Comparison of ENCODE assay signal across 18 cellular contexts in genomic region chr1:168245042-168245441, GRCh38. TPM values are rescaled to one million over a fixed set of nuclear protein-coding genes. Genes with fewer than 3 reads are reported as not detected.
DNase-seq lines count a peak whose midpoint lies in the region; ATAC-seq, FAIRE-seq and TF ChIP-seq lines count a peak whose summit lies in the region.
"Had no signal": no experiment of that assay in that cellular context is flagged by ENCODE, and none has a peak within 500 bp of the region (broad histone marks: within the 10 kb centered on the region; RNA-seq: fewer than 3 reads in every experiment).

No MANE protein-coding gene starts in this region.

- H4K20me1 ChIP-seq in HepG2 (ENCODE audit: insufficient read depth, low read length) = no peaks in the 10 kb centered on the region

- ATAC-seq in HepG2 = no peak
- no peak for ATAC-seq in right lobe of liver
- ATAC-seq in HG03175 (IDR thresholded peaks at IDR 0.05; ENCODE audit: unreplicated experiment) = no peak
- ATAC-seq in HG02798 (IDR thresholded peaks at IDR 0.05; ENCODE audit: poor library complexity, unreplicated experiment) = no peak

- BruUV-seq in HepG2 (replicated peaks; lab: Mats Ljungman, UMichigan) = TSS peak; percentile 40

- no peaks in the 10 kb centered on the region for H3K9me3 Mint-ChIP-seq in T-helper 2 cell treated with Interferon-gamma antibody and Interleukin-4, amounts not matched to agents 5 μg/mL and 100 μg/mL, for 36 hours
- H3K9me3 Mint-ChIP-seq: CD8-positive, alpha-beta memory T cell had no signal

- FAIRE-seq in HepG2 (lab: Jason Lieb, UNC) = no peak
- peak; percentile 53 for FAIRE-seq in islet of Langerhans (lab: Jason Lieb, UNC)

- H3K27ac ChIP-seq in HepG2 (ENCODE audit: extremely low read length, insufficient read depth, low read length) (no peak overlapping the region), right lobe of liver (no peak overlapping the region), testis (peak overlapping the region in 1 of 2 donors; percentile 55)
- H3K27ac ChIP-seq: SJSA1 had no signal

- no peak overlapping the region for H3K9ac ChIP-seq in HepG2 (ENCODE audit: insufficient read depth, low read depth, low read length)

- no peak overlapping the region for H2AFZ ChIP-seq in HepG2 (ENCODE audit: low read length)

- H3K27me3 Mint-ChIP-seq in T-helper 2 cell treated with Interferon-gamma antibody and Interleukin-4, amounts not matched to agents 5 μg/mL and 100 μg/mL, for 36 hours (ENCODE audit: low read depth) = no peaks in the 10 kb centered on the region
- H3K27me3 Mint-ChIP-seq: CD8-positive, alpha-beta memory T cell had no signal

- H3K79me2 ChIP-seq in HepG2 (ENCODE audit: insufficient read depth, low read length) = no peaks in the 10 kb centered on the region

- no peaks in the 10 kb centered on the region for H3K9me3 ChIP-seq in HepG2 (ENCODE audit: low read length)
- no peaks in the 10 kb centered on the region for H3K9me3 ChIP-seq in right lobe of liver
- no peaks in the 10 kb centered on the region for H3K9me3 ChIP-seq in testis
- H3K9me3 ChIP-seq: HAP-1, SJSA1 had no signal

- H3K27ac Mint-ChIP-seq in T-helper 2 cell treated with Interferon-gamma antibody and Interleukin-4, amounts not matched to agents 5 μg/mL and 100 μg/mL, for 36 hours = no peak overlapping the region

- peaks cover 12% of the 10 kb centered on the region; the same call in 1 of the 2 replicates for H3K4me1 ChIP-seq in HepG2 (ENCODE audit: insufficient read depth, low read length)
- peaks cover 0 to 6% (median 0%) of the 10 kb centered on the region in 4 donors for H3K4me1 ChIP-seq in right lobe of liver
- peaks cover 17% of the 10 kb centered on the region for H3K4me1 ChIP-seq in testis
- H3K4me1 ChIP-seq: HAP-1, SJSA1 had no signal

- no peak for TF ChIP-seq RAD21 in HepG2 (CRISPR knock-in tag; IDR thresholded peaks at IDR 0.05)

- H3K36me3 ChIP-seq in HepG2 (replicated peaks in 1 of 2; ENCODE audit: control insufficient read depth in 1 of 2, insufficient read depth in 2 of 2, low read length in 2 of 2) = peaks cover 14 to 41% of the 10 kb centered on the region in 2 experiments
- peaks cover 0 to 24% (median 8%) of the 10 kb centered on the region in 4 donors for H3K36me3 ChIP-seq in right lobe of liver
- no peaks in the 10 kb centered on the region for H3K36me3 ChIP-seq in testis (ENCODE audit: low read depth, missing control alignments)

- peaks cover 61% of the 10 kb centered on the region for H3K4me1 Mint-ChIP-seq in T-helper 2 cell treated with Interferon-gamma antibody and Interleukin-4, amounts not matched to agents 5 μg/mL and 100 μg/mL, for 36 hours (ENCODE audit: low read depth)

- peak overlapping the region; percentile 40 for H3K4me3 Mint-ChIP-seq in T-helper 2 cell treated with Interferon-gamma antibody and Interleukin-4, amounts not matched to agents 5 μg/mL and 100 μg/mL, for 36 hours

- DNase-seq in HepG2 (ENCODE audit: low spot score) (no peak), right lobe of liver (no peak), testis (no peak)
- no peak for DNase-seq in T-helper 2 cell treated with Interferon-gamma antibody and Interleukin-4, amounts not matched to agents 5 μg/mL and 100 μg/mL, for 36 hours (ENCODE audit: low spot score)
- no peak for DNase-seq in activated CD4-positive, alpha-beta T cell treated with anti-CD3 and anti-CD28 coated beads, Interleukin-2, amount 50 U/mL, for 1 hour
- DNase-seq: ACHN; C1 segment of cervical spinal cord; CD8-positive, alpha-beta memory T cell; DND-41; NCI-H1417 treated with DMSO at 0.1 percent for 48 hours; NCI-H187 treated with DMSO at 0.1 percent for 48 hours; NCI-H2227 treated with DMSO at 0.1 percent for 48 hours; NCI-H524 treated with DMSO at 0.1 percent for 48 hours had no signal

- no peak overlapping the region for H3K4me3 ChIP-seq in HepG2 (replicated peaks in 1 of 3; ENCODE audit: insufficient read depth in 1 of 3, low read depth in 2 of 3, low read length in 3 of 3)
- no peak overlapping the region for H3K4me3 ChIP-seq in right lobe of liver
- no peak overlapping the region for H3K4me3 ChIP-seq in testis
- H3K4me3 ChIP-seq: HAP-1, SJSA1 had no signal

- no peak for TF ChIP-seq CTCF in HepG2 (CRISPR knock-in tag; IDR thresholded peaks at IDR 0.05)
- no peak for TF ChIP-seq CTCF in right lobe of liver (IDR thresholded peaks at IDR 0.05)
- TF ChIP-seq CTCF in testis (IDR thresholded peaks at IDR 0.05) = no peak

- intact Hi-C loops in HepG2 (cut with micrococcal nuclease; ENCODE audit: unreplicated experiment) = no loop called here
- intact Hi-C loops in right lobe of liver (cut with DNase I) = no loop called here
- intact Hi-C loops in testis (cut with DNase I; ENCODE audit: low total_unique reads) = no loop called here

- H3K36me3 Mint-ChIP-seq in T-helper 2 cell treated with Interferon-gamma antibody and Interleukin-4, amounts not matched to agents 5 μg/mL and 100 μg/mL, for 36 hours (ENCODE audit: low read depth) = peaks cover 89% of the 10 kb centered on the region

- in situ Hi-C loops in HepG2 (cut with HindIII; ENCODE audit: extremely low pct_ligation_motif_present, low pct_unique_long_range_greater_than_20kb) = no loop called here

- POLR2A ChIA-PET in HepG2 (lab: Yijun Ruan, JAX) = no interaction called here

- 92% methylated on average over 3 of the region's 3 CpGs for whole genome bisulfite sequencing in HepG2 (ENCODE audit: low lambda C conversion rate)
- 86% methylated on average over 3 of the region's 3 CpGs for WGBS in right lobe of liver (ENCODE audit: insufficient coverage, low coverage, low lambda C conversion rate, missing lambda C conversion rate)
- 89 to 93% methylated on average over 3 of the region's 3 CpGs for WGBS in testis, 2 donors

- TF ChIP-seq POLR2A in HepG2 (IDR thresholded peaks at IDR 0.05; ENCODE audit: insufficient read depth in 1 of 2, low read depth in 2 of 2, low read length in 2 of 2) = no peak
- no peak for TF ChIP-seq POLR2A in right lobe of liver (IDR thresholded peaks at IDR 0.05)
- no peak for TF ChIP-seq POLR2A in testis (IDR thresholded peaks at IDR 0.05)

- H3K4me2 ChIP-seq in HepG2 (ENCODE audit: low read depth, low read length) = no peak overlapping the region

- H3K27me3 ChIP-seq in HepG2 (ENCODE audit: control insufficient read depth in 1 of 2, insufficient read depth in 2 of 2, low read length in 2 of 2) = no peaks in the 10 kb centered on the region
- H3K27me3 ChIP-seq in right lobe of liver = no peaks in the 10 kb centered on the region
- no peaks in the 10 kb centered on the region for H3K27me3 ChIP-seq in testis
- H3K27me3 ChIP-seq: SJSA1 had no signal

- CTCF ChIA-PET in HepG2 (lab: Yijun Ruan, JAX; ENCODE audit: low intra/inter-chr PET ratio, low total read pairs) = no interaction called here

- TF ChIP-seq EP300 in HepG2 (IDR thresholded peaks at IDR 0.05; ENCODE audit: low read depth in 2 of 2, low read length in 2 of 2) = no peak
- TF ChIP-seq EP300 in HepG2 (CRISPR knock-in tag; IDR thresholded peaks at IDR 0.05; ENCODE audit: borderline replicate concordance) = no peak

RNA-seq across cellular contexts. Expression of gene SFT2D2, which starts 19.2 kb away (rescaled TPM):
- total RNA-seq in HepG2 (2016; rRNA removed; fragmentation: Illumina TruSeq; extraction: Trizol) = 28.8 and 31.4 TPM in 2 replicates
- 3.0 and 4.6 TPM in 2 replicates for total RNA-seq in HepG2 (2016; cell fraction: cytosol; rRNA removed; fragmentation: Illumina TruSeq; extraction: Trizol; ENCODE audit: low read depth)
- 27.1 and 28.3 TPM in 2 replicates for total RNA-seq in HepG2 (2016; cell fraction: insoluble cytoplasmic fraction; rRNA removed; fragmentation: Illumina TruSeq; extraction: Trizol)
- total RNA-seq in HepG2 (2016; cell fraction: membrane; rRNA removed; fragmentation: Illumina TruSeq; extraction: Trizol) = 5.9 and 6.3 TPM in 2 replicates
- 26.1 and 28.1 TPM in 2 replicates for total RNA-seq in HepG2 (2016; cell fraction: nucleus; rRNA removed; fragmentation: Illumina TruSeq; extraction: Trizol)
- polyA plus RNA-seq in HepG2 (2011; rRNA removed) = 8.5 and 10.0 TPM in 2 replicates
- 4.8 and 7.4 TPM in 2 replicates for polyA plus RNA-seq in HepG2 (2011; cell fraction: cytosol; rRNA removed)
- polyA plus RNA-seq in HepG2 (2011; cell fraction: nucleus; rRNA removed) = 7.8 and 7.9 TPM in 2 replicates
- polyA plus RNA-seq in HepG2 (2012) = 2.2 and 3.3 TPM in 2 replicates
- polyA plus RNA-seq in HepG2 (2016; cell fraction: cytosol; fragmentation: Illumina TruSeq; extraction: Trizol; ENCODE audit: low read depth) = 0.65 and 0.66 TPM in 2 replicates
- 8.3 and 9.0 TPM in 2 replicates for polyA plus RNA-seq in HepG2 (2016; cell fraction: insoluble cytoplasmic fraction; fragmentation: Illumina TruSeq; extraction: Trizol; ENCODE audit: low read depth)
- polyA plus RNA-seq in HepG2 (2016; cell fraction: membrane; fragmentation: Illumina TruSeq; extraction: Trizol; ENCODE audit: low read depth) = 1.0 and 1.9 TPM in 2 replicates
- polyA plus RNA-seq in HepG2 (2016; cell fraction: nucleus; fragmentation: Illumina TruSeq; extraction: Trizol; ENCODE audit: insufficient read depth, low read depth) = 17.0 and 18.1 TPM in 2 replicates
- 33.6 and 104 TPM in 2 replicates for polyA minus RNA-seq in HepG2 (2011; rRNA and poly(A)+ RNA removed; ENCODE audit: low replicate concordance)
- 23.4 and 30.6 TPM in 2 replicates for polyA minus RNA-seq in HepG2 (2011; cell fraction: cytosol; rRNA and poly(A)+ RNA removed)
- 17.0 and 19.1 TPM in 2 replicates for polyA minus RNA-seq in HepG2 (2011; cell fraction: nucleus; rRNA and poly(A)+ RNA removed)
- 10 to 100 TPM; 26.5 to 35.4 (median 29.8) TPM for total RNA-seq in right lobe of liver
- total RNA-seq in testis = 10 to 100 TPM; 59.4 to 62.2 TPM
- polyA plus RNA-seq in testis (ENCODE audit: insufficient read depth, low read depth, low replicate concordance) = 34.5 TPM

RNA-seq across cellular contexts. Expression of gene TBX19, which starts 35.6 kb away (rescaled TPM):
- total RNA-seq in HepG2 (2016; rRNA removed; fragmentation: Illumina TruSeq; extraction: Trizol) (0.18 and 0.31 TPM in 2 replicates), right lobe of liver (under 1 TPM; 0.43 to 0.68 (median 0.56) TPM), testis (1 to 10 TPM; 2.7 TPM)
- total RNA-seq in HepG2 (2016; cell fraction: cytosol; rRNA removed; fragmentation: Illumina TruSeq; extraction: Trizol; ENCODE audit: low read depth) = 0.30 and 0.44 TPM in 2 replicates
- total RNA-seq in HepG2 (2016; cell fraction: insoluble cytoplasmic fraction; rRNA removed; fragmentation: Illumina TruSeq; extraction: Trizol) = 0.17 and 0.22 TPM in 2 replicates
- total RNA-seq in HepG2 (2016; cell fraction: membrane; rRNA removed; fragmentation: Illumina TruSeq; extraction: Trizol) = 0.19 and 0.24 TPM in 2 replicates
- 0.44 and 0.71 TPM in 2 replicates for total RNA-seq in HepG2 (2016; cell fraction: nucleus; rRNA removed; fragmentation: Illumina TruSeq; extraction: Trizol)
- polyA plus RNA-seq in HepG2 (2011; rRNA removed) (1.3 and 1.4 TPM in 2 replicates), testis (ENCODE audit: insufficient read depth, low read depth, low replicate concordance) (1.9 TPM)
- polyA plus RNA-seq in HepG2 (2011; cell fraction: cytosol; rRNA removed) = 0.81 and 1.0 TPM in 2 replicates
- 2.5 and 2.7 TPM in 2 replicates for polyA plus RNA-seq in HepG2 (2011; cell fraction: nucleus; rRNA removed)
- 0.99 and 1.1 TPM in 2 replicates for polyA plus RNA-seq in HepG2 (2012)
- polyA plus RNA-seq in HepG2 (2016; cell fraction: cytosol; fragmentation: Illumina TruSeq; extraction: Trizol; ENCODE audit: low read depth) = 0.06 and 0.09 TPM in 2 replicates
- polyA plus RNA-seq in HepG2 (2016; cell fraction: insoluble cytoplasmic fraction; fragmentation: Illumina TruSeq; extraction: Trizol; ENCODE audit: low read depth) = 0.24 and 0.43 TPM in 2 replicates
- 0.18 and 0.35 TPM in 2 replicates for polyA plus RNA-seq in HepG2 (2016; cell fraction: membrane; fragmentation: Illumina TruSeq; extraction: Trizol; ENCODE audit: low read depth)
- polyA plus RNA-seq in HepG2 (2016; cell fraction: nucleus; fragmentation: Illumina TruSeq; extraction: Trizol; ENCODE audit: insufficient read depth, low read depth) = 1.3 TPM in 2 replicates
- 0.51 and 0.80 TPM in 2 replicates for polyA minus RNA-seq in HepG2 (2011; rRNA and poly(A)+ RNA removed; ENCODE audit: low replicate concordance)
- not detected in 2 replicates for polyA minus RNA-seq in HepG2 (2011; cell fraction: cytosol; rRNA and poly(A)+ RNA removed)
- 0.90 and 1.5 TPM in 2 replicates for polyA minus RNA-seq in HepG2 (2011; cell fraction: nucleus; rRNA and poly(A)+ RNA removed)
